Comparison of ENCODE assay signal across 1 cellular context in genomic region chr6:161228911-161229591, GRCh38.
TF ChIP-seq lines count a peak whose summit lies in the region.

No MANE protein-coding gene starts in this region.

TF ChIP-seq in K562, 482 proteins besides CTCF, POLR2A, EP300 and RAD21 (continued from another document and continues in another):
- TF ChIP-seq ZMIZ1 (IDR thresholded peaks at IDR 0.05; ENCODE audit: low read depth in 2 of 2, low read length in 2 of 2), result no peak
- peak; percentile 41; the same call in 1 of the 2 replicates for TF ChIP-seq ZBTB17 (CRISPR knock-in tag; IDR thresholded peaks at IDR 0.05)
- no peak for TF ChIP-seq PRPF4 (IDR thresholded peaks at IDR 0.05; ENCODE audit: insufficient read depth, low read depth, low read length, poor library complexity, severe bottlenecking)
- no peak for TF ChIP-seq SMAD1 (IDR thresholded peaks at IDR 0.05; ENCODE audit: low read depth, low read length, partially characterized antibody)
- no peak for TF ChIP-seq HOMEZ (CRISPR knock-in tag; IDR thresholded peaks at IDR 0.05)
- peak; percentile 29 for TF ChIP-seq NEUROD1 (IDR thresholded peaks at IDR 0.05; ENCODE audit: borderline replicate concordance, low read depth, low read length, partially characterized antibody)
- TF ChIP-seq ZNF655 (CRISPR knock-in tag; IDR thresholded peaks at IDR 0.05), result no peak
- 0 out of 2 replicates have a peak, but pooled peaks have one; percentile 11 for TF ChIP-seq CREB1 (IDR thresholded peaks at IDR 0.05)
- no peak for TF ChIP-seq CREB1 (CRISPR knock-in tag; IDR thresholded peaks at IDR 0.05)
- TF ChIP-seq SRSF7 (optimal IDR thresholded peaks at IDR 0.05; ENCODE audit: low read depth, low read length), result no peak
- TF ChIP-seq ELK1 (CRISPR knock-in tag; IDR thresholded peaks at IDR 0.05), result no peak
- TF ChIP-seq NR0B1 (IDR thresholded peaks at IDR 0.05; ENCODE audit: partially characterized antibody), result no peak
- peak; percentile 83 for TF ChIP-seq ARID1B (IDR thresholded peaks at IDR 0.05)
- no peak for TF ChIP-seq ZNF175 (CRISPR knock-in tag; IDR thresholded peaks at IDR 0.05; ENCODE audit: low read depth)
- TF ChIP-seq CSDE1 (IDR thresholded peaks at IDR 0.05), result no peak; a peak in 1 of 4 replicates
- no peak for TF ChIP-seq NUFIP1 (IDR thresholded peaks at IDR 0.05; ENCODE audit: partially characterized antibody)
- no peak for TF ChIP-seq HOXB6 (CRISPR knock-in tag; IDR thresholded peaks at IDR 0.05; ENCODE audit: borderline replicate concordance)
- no peak for TF ChIP-seq RB1 (IDR thresholded peaks at IDR 0.05; ENCODE audit: low read depth)
- peak; percentile 83; the same call in 1 of the 2 replicates for TF ChIP-seq MBD1 (CRISPR knock-in tag; IDR thresholded peaks at IDR 0.05)
- TF ChIP-seq TAL1 (IDR thresholded peaks at IDR 0.05), result no peak; the same call in 1 of the 2 replicates
- peak in 1 of 2 experiments; percentile 38; a peak in 2 of 4 replicates for TF ChIP-seq KDM1A (IDR thresholded peaks at IDR 0.05)
- TF ChIP-seq ZNF639 (CRISPR knock-in tag; conservative IDR thresholded peaks at IDR 0.05 in 1 of 2, IDR thresholded peaks at IDR 0.05 in 1 of 2), result no peak
- TF ChIP-seq ZNF12 (CRISPR knock-in tag; IDR thresholded peaks at IDR 0.05), result no peak
- TF ChIP-seq MCM5 (IDR thresholded peaks at IDR 0.05; ENCODE audit: low read depth), result no peak
- peak; percentile 60 for TF ChIP-seq RBBP5 (IDR thresholded peaks at IDR 0.05; ENCODE audit: borderline replicate concordance, insufficient read depth, low read length, poor library complexity, severe bottlenecking)
- no peak for TF ChIP-seq TCFL5 (CRISPR knock-in tag; conservative IDR thresholded peaks at IDR 0.05)
- peak; percentile 54; the same call in 1 of the 2 replicates for TF ChIP-seq NBN (IDR thresholded peaks at IDR 0.05; ENCODE audit: low read depth)
- TF ChIP-seq NR2F6 (CRISPR knock-in tag; IDR thresholded peaks at IDR 0.05), result 0 out of 2 replicates have a peak, but pooled peaks have one; percentile 19
- TF ChIP-seq TCF3 (CRISPR knock-in tag; IDR thresholded peaks at IDR 0.05), result peak; percentile 30; the same call in 1 of the 2 replicates
- 0 out of 2 replicates have a peak, but pooled peaks have one; percentile 45 for TF ChIP-seq ZNF347 (CRISPR knock-in tag; IDR thresholded peaks at IDR 0.05; ENCODE audit: low read depth)
- 0 out of 2 replicates have a peak, but pooled peaks have one; percentile 13 for TF ChIP-seq ZBTB2 (IDR thresholded peaks at IDR 0.05)
- peak; percentile 28 for TF ChIP-seq BRD9 (IDR thresholded peaks at IDR 0.05; ENCODE audit: low read depth, partially characterized antibody)
- no peak for TF ChIP-seq ZFPM2 (CRISPR knock-in tag; IDR thresholded peaks at IDR 0.05)
- no peak for TF ChIP-seq E2F8 (IDR thresholded peaks at IDR 0.05; ENCODE audit: low read depth, partially characterized antibody)
- peak; percentile 92 for TF ChIP-seq DPF2 (IDR thresholded peaks at IDR 0.05)
- TF ChIP-seq POLR2AphosphoS5 (IDR thresholded peaks at IDR 0.05; ENCODE audit: control insufficient read depth, insufficient read depth, low read depth, low read length), result 0 out of 2 replicates have a peak, but pooled peaks have one; percentile 32
- TF ChIP-seq CBX3 (IDR thresholded peaks at IDR 0.05; ENCODE audit: borderline replicate concordance in 1 of 2, low read length in 2 of 2), result no peak; a peak in 1 of 3 replicates
- peak; percentile 41; the same call in 1 of the 2 replicates for TF ChIP-seq LCOR (CRISPR knock-in tag; IDR thresholded peaks at IDR 0.05)
- TF ChIP-seq ZNF431 (CRISPR knock-in tag; IDR thresholded peaks at IDR 0.05), result no peak
- TF ChIP-seq MECOM (CRISPR knock-in tag; IDR thresholded peaks at IDR 0.05), result peak; percentile 44; the same call in 1 of the 2 replicates
- no peak for TF ChIP-seq NR4A1 (CRISPR knock-in tag; IDR thresholded peaks at IDR 0.05)
- TF ChIP-seq NR4A1 (tag; IDR thresholded peaks at IDR 0.05), result no peak
- TF ChIP-seq ZNF445 (CRISPR knock-in tag; IDR thresholded peaks at IDR 0.05; ENCODE audit: low read depth), result 0 out of 2 replicates have a peak, but pooled peaks have one; percentile 52
- TF ChIP-seq PBX2 (CRISPR knock-in tag; IDR thresholded peaks at IDR 0.05; ENCODE audit: low read depth), result no peak
- TF ChIP-seq PBX2 (tag; conservative IDR thresholded peaks at IDR 0.05; ENCODE audit: low read depth), result peak; percentile 62
